1 cellular context compared by ENCODE assay signal in genomic region chr1:64861611-64862010, GRCh38.
TF ChIP-seq lines count a peak whose summit lies in the region.

No MANE protein-coding gene starts in this region.

TF ChIP-seq in A549, 52 proteins besides CTCF, POLR2A, EP300 and RAD21 (continued from another document):
- no peak for TF ChIP-seq PBX3 (IDR thresholded peaks at IDR 0.05)
- no peak for TF ChIP-seq FOSL2 (IDR thresholded peaks at IDR 0.05)
- TF ChIP-seq FOSL2 (CRISPR knock-in tag; IDR thresholded peaks at IDR 0.05), result no peak
- no peak for TF ChIP-seq BHLHE40 (IDR thresholded peaks at IDR 0.05; ENCODE audit: low read depth, low read length)
- no peak for TF ChIP-seq ESRRA (IDR thresholded peaks at IDR 0.05; ENCODE audit: borderline replicate concordance, low read length)
